Comparison of ENCODE assay signal across 9 cellular contexts in the genomic region with DNA sequence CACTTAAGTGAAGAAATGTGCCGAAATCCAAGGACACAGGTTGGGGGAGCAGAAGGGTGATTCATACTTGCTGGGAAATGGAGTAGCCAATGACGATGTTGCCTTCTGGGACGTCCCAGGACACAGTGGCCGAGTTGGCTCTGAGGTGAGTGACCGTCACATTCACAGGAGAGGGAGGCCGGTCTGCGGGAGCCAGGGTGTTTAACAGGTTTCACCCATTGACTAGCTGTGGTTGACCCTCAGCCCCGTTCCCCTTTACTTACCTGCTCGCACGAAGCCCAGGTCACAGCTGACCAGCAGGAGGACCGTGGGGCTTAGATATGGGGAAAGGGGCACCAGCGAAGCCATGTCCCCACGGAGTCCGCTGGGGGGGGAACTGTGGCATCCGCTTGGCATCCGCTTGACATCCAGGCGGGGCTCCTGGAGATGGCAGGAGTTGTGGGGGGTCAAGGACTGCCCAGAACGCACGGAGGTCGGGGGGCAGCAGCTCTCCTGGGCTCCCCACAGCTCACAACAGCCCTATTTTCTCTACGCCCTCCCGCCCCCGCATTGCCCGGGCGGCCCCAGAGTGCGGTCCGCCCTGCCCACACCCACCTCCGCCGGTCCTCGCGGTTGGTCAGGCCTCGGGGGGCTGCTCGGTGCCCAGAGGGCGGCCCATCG. TPM values are rescaled to one million over a fixed set of nuclear protein-coding genes. Genes with fewer than 3 reads are reported as not detected.
DNase-seq lines count a peak whose midpoint lies in the region; ATAC-seq and TF ChIP-seq lines count a peak whose summit lies in the region.
"Had no signal": no experiment of that assay in that cellular context is flagged by ENCODE, and none has a peak within 500 bp of the region (broad histone marks: within the 10 kb centered on the region; RNA-seq: fewer than 3 reads in every experiment).

No MANE protein-coding gene starts in this region.

- no peak for DNase-seq in CD4-positive, alpha-beta T cell
- no peak for DNase-seq in T-helper 17 cell
- peak; percentile 84 for DNase-seq in fibroblast of mammary gland (ENCODE audit: low read depth)
- peak; percentile 29 for DNase-seq in neuronal stem cell (ENCODE audit: low spot score)
- DNase-seq in NCI-H446 (lab: John Stamatoyannopoulos, UW): no peak
- no peak for DNase-seq in stimulated activated CD4-positive, alpha-beta T cell treated with anti-CD3 and anti-CD28 coated beads, Interleukin-4, amount 100 ng/mL, for 1 hour
- no peak for DNase-seq in Kasumi-1 (lab: John Stamatoyannopoulos, UW)
- no peak for DNase-seq in NAMALWA (ENCODE audit: low spot score)

- no peaks in the 10 kb centered on the region for H3K36me3 Mint-ChIP-seq in CD4-positive, alpha-beta T cell (ENCODE audit: low read depth)
- peaks cover 13% of the 10 kb centered on the region for H3K36me3 Mint-ChIP-seq in T-helper 17 cell (ENCODE audit: low read depth)

- H3K27me3 Mint-ChIP-seq in CD4-positive, alpha-beta T cell: peaks cover 55% of the 10 kb centered on the region
- H3K27me3 Mint-ChIP-seq in T-helper 17 cell: peaks cover 51% of the 10 kb centered on the region

- no peak overlapping the region for H3K14ac ChIP-seq in neuronal stem cell (ENCODE audit: low read length)

- peak overlapping the region; percentile 85 for H3K4me2 ChIP-seq in neuronal stem cell (ENCODE audit: insufficient read depth, low read length, poor library complexity, severe bottlenecking)

- no peak for TF ChIP-seq CTCF in CD4-positive, alpha-beta T cell (IDR thresholded peaks at IDR 0.05)
- peak; percentile 4 for TF ChIP-seq CTCF in fibroblast of mammary gland (conservative IDR thresholded peaks at IDR 0.05; ENCODE audit: control insufficient read depth, insufficient read depth, low read depth, low read length)

- WGBS in neuronal stem cell (ENCODE audit: extremely low coverage in 2 of 2, insufficient read length in 2 of 2, insufficient replicate concordance in 1 of 2), 2 donors: no CpG with 5 or more reads among the region's 35 CpGs

- no peak overlapping the region for H2BK120ac ChIP-seq in neuronal stem cell (ENCODE audit: low read depth, low read length)

- peak overlapping the region; percentile 100 for H2AFZ ChIP-seq in neuronal stem cell (ENCODE audit: low read length)

- ATAC-seq in CD4-positive, alpha-beta T cell (ENCODE audit: poor library complexity): no peak
- no peak for ATAC-seq in T-helper 17 cell

- H3K36me3 ChIP-seq in neuronal stem cell (replicated peaks in 1 of 2; ENCODE audit: control insufficient read depth in 2 of 2, insufficient read depth in 2 of 2, low read length in 2 of 2): no peaks in the 10 kb centered on the region

- POLR2A ChIA-PET in CD4-positive, alpha-beta T cell (lab: Charles Lee): no interaction called here

- peaks cover 50% of the 10 kb centered on the region for H3K27me3 ChIP-seq in CD4-positive, alpha-beta T cell (ENCODE audit: control insufficient read depth, insufficient read depth, low read length)
- peaks cover 0 to 46% (median 10%) of the 10 kb centered on the region in 3 experiments for H3K27me3 ChIP-seq in neuronal stem cell (ENCODE audit: control insufficient read depth in 3 of 3, insufficient read depth in 3 of 3, low read depth in 1 of 3, low read length in 3 of 3)

- CTCF ChIA-PET in CD4-positive, alpha-beta T cell (lab: Charles Lee): no interaction called here

- H3K27ac Mint-ChIP-seq in CD4-positive, alpha-beta T cell: no peak overlapping the region
- no peak overlapping the region for H3K27ac Mint-ChIP-seq in T-helper 17 cell

- peak overlapping the region; percentile 91 for H3K9ac ChIP-seq in neuronal stem cell (ENCODE audit: low read depth, low read length, poor library complexity)

- no peak overlapping the region for H2BK5ac ChIP-seq in neuronal stem cell (ENCODE audit: low read length)

- no peak overlapping the region for H4K91ac ChIP-seq in neuronal stem cell (ENCODE audit: low read depth, low read length, poor library complexity)

- peak overlapping the region; percentile 21 for H2BK15ac ChIP-seq in neuronal stem cell (ENCODE audit: low read length)

- peaks cover under 1% of the 10 kb centered on the region for H3K79me1 ChIP-seq in neuronal stem cell (ENCODE audit: low read depth, low read length)

- H3K4me1 Mint-ChIP-seq in CD4-positive, alpha-beta T cell (ENCODE audit: low read depth): peaks cover 21% of the 10 kb centered on the region
- H3K4me1 Mint-ChIP-seq in T-helper 17 cell: peaks cover 24% of the 10 kb centered on the region

- intact Hi-C loops in CD4-positive, alpha-beta T cell (cut with DNase I, micrococcal nuclease): loop anchor here in 1 of 2 experiments (2.0 kb wide), 1 partner anchor 86 kb away; no protein-coding TSS in a partner anchor

- H3K4me3 Mint-ChIP-seq in CD4-positive, alpha-beta T cell: peak overlapping the region; percentile 26
- peak overlapping the region; percentile 78 for H3K4me3 Mint-ChIP-seq in T-helper 17 cell

- H2BK12ac ChIP-seq in neuronal stem cell (ENCODE audit: low read length): no peak overlapping the region

- H3K4ac ChIP-seq in neuronal stem cell (ENCODE audit: low read length): no peak overlapping the region

- no peak overlapping the region for H3K27ac ChIP-seq in CD4-positive, alpha-beta T cell (ENCODE audit: low read depth, low read length)
- H3K27ac ChIP-seq in neuronal stem cell (replicated peaks; ENCODE audit: low read length): no peak overlapping the region

- H3K4me3 ChIP-seq in fibroblast of mammary gland (ENCODE audit: control insufficient read depth, low read depth, low read length) (peak overlapping the region; percentile 61), neuronal stem cell (ENCODE audit: low read length in 2 of 2) (peak overlapping the region; percentile 65 to 93)

- H3K23ac ChIP-seq in neuronal stem cell (ENCODE audit: low read depth, low read length, poor library complexity): peak overlapping the region; percentile 62

- no peaks in the 10 kb centered on the region for H3K9me3 Mint-ChIP-seq in CD4-positive, alpha-beta T cell

- peaks cover 6 to 9% of the 10 kb centered on the region in 2 donors for H3K4me1 ChIP-seq in neuronal stem cell (ENCODE audit: control insufficient read depth in 2 of 2, insufficient read depth in 1 of 2, low read depth in 1 of 2, low read length in 2 of 2)

- H3K9me3 ChIP-seq in CD4-positive, alpha-beta T cell (ENCODE audit: control insufficient read depth, low read length): no peaks in the 10 kb centered on the region
- H3K9me3 ChIP-seq in T-helper 17 cell (ENCODE audit: control insufficient read depth, low read length, poor library complexity, severe bottlenecking) (no peaks in the 10 kb centered on the region), neuronal stem cell (replicated peaks in 1 of 2; ENCODE audit: control insufficient read depth in 2 of 2, insufficient read depth in 1 of 2, low read depth in 1 of 2, low read length in 2 of 2) (no peaks in the 10 kb centered on the region)

- no peak overlapping the region for H2AK5ac ChIP-seq in neuronal stem cell (ENCODE audit: low read depth, low read length)

- H4K8ac ChIP-seq in neuronal stem cell (ENCODE audit: low read depth, low read length): no peak overlapping the region

- H3K18ac ChIP-seq in neuronal stem cell (ENCODE audit: low read length): peak overlapping the region; percentile 95

RNA-seq across cellular contexts. Expression of gene FNDC4, which starts 0.6 kb away (rescaled TPM):
- total RNA-seq in CD4-positive, alpha-beta T cell: not detected
- total RNA-seq in T-helper 17 cell: not detected
- 19.2 TPM for polyA plus RNA-seq in neuronal stem cell (2013, experiment 1 of 2)
- polyA plus RNA-seq in neuronal stem cell (2013, experiment 2 of 2): 17.6 TPM

RNA-seq across cellular contexts. Expression of gene GCKR, which starts 2.2 kb away (rescaled TPM):
- total RNA-seq in CD4-positive, alpha-beta T cell: not detected
- total RNA-seq in T-helper 17 cell: not detected
- 0.36 TPM for polyA plus RNA-seq in neuronal stem cell (2013, experiment 1 of 2)
- 0.26 TPM for polyA plus RNA-seq in neuronal stem cell (2013, experiment 2 of 2)
- total RNA-seq: left colon had no signal

RNA-seq across cellular contexts. Expression of gene IFT172, which starts 4.9 kb away (rescaled TPM):
- total RNA-seq in CD4-positive, alpha-beta T cell: 10 to 100 TPM; 13.3 to 14.4 TPM
- 10 to 100 TPM in 1 of 2 donors, 1 to 10 TPM in 1; 7.2 to 14.1 TPM for total RNA-seq in T-helper 17 cell
- 8.4 TPM for polyA plus RNA-seq in neuronal stem cell (2013, experiment 1 of 2)
- 8.7 TPM for polyA plus RNA-seq in neuronal stem cell (2013, experiment 2 of 2)

RNA-seq across cellular contexts. Expression of gene KRTCAP3, which starts 52.2 kb away (rescaled TPM):
- 10 to 100 TPM; 11.5 to 12.8 TPM for total RNA-seq in CD4-positive, alpha-beta T cell
- total RNA-seq in T-helper 17 cell: 10 to 100 TPM in 1 of 2 donors, 1 to 10 TPM in 1; 9.1 to 13.6 TPM
- 5.7 TPM for polyA plus RNA-seq in neuronal stem cell (2013, experiment 1 of 2)
- polyA plus RNA-seq in neuronal stem cell (2013, experiment 2 of 2): 5.2 TPM

Comparison
In these comparisons a context has a peak if more than half of its experiments do, and no peak if none do; other contexts are left out.
1. DNase-seq: peak in fibroblast of mammary gland (single experiment) and neuronal stem cell (single experiment); none in CD4-positive, alpha-beta T cell (0 of 10), T-helper 17 cell (0 of 3), NCI-H446 (0 of 2), stimulated activated CD4-positive, alpha-beta T cell treated with anti-CD3 and anti-CD28 coated beads, Interleukin-4, amount 100 ng/mL, for 1 hour (single experiment), Kasumi-1 (0 of 2) and NAMALWA (single experiment).